In genomic region chr2:47015206-47015605, GRCh38 we compare ENCODE assay signal across 13 cellular contexts.
DNase-seq lines count a peak whose midpoint lies in the region; ATAC-seq and TF ChIP-seq lines count a peak whose summit lies in the region.
"Had no signal": no experiment of that assay in that cellular context is flagged by ENCODE, and none has a peak within 500 bp of the region (broad histone marks: within the 10 kb centered on the region; RNA-seq: fewer than 3 reads in every experiment).

No MANE protein-coding gene starts in this region.

- H3K4me2 ChIP-seq in GM23338 = no peak overlapping the region

- H3K4me1 ChIP-seq in foreskin keratinocyte (peaks cover 7% of the 10 kb centered on the region), tibial artery (peaks cover 0 to 66% (median 45%) of the 10 kb centered on the region in 4 donors), GM23338 (ENCODE audit: insufficient read depth) (no peaks in the 10 kb centered on the region)

- peaks cover 14% of the 10 kb centered on the region for H3K4me1 Mint-ChIP-seq in GM23338
- H3K4me1 Mint-ChIP-seq: B cell had no signal

- H3K27ac Mint-ChIP-seq in GM23338 = no peak overlapping the region
- H3K27ac Mint-ChIP-seq: B cell had no signal

- no peaks in the 10 kb centered on the region for H3K9me3 Mint-ChIP-seq in GM23338

- no peak for ATAC-seq in foreskin keratinocyte
- no peak for ATAC-seq in GM23338

- no peaks in the 10 kb centered on the region for H3K9me2 ChIP-seq in GM23338 (ENCODE audit: insufficient read depth)

- no peak overlapping the region for H3K4me3 ChIP-seq in tibial artery
- H3K4me3 ChIP-seq in GM23338 = no peak overlapping the region
- H3K4me3 ChIP-seq: skin epidermis had no signal

- no peak overlapping the region for H3K4me3 Mint-ChIP-seq in GM23338
- H3K4me3 Mint-ChIP-seq: B cell had no signal

- in situ Hi-C loops in SK-MEL-5 (cut with HindIII; ENCODE audit: low pct_unique_long_range_greater_than_20kb, low sequenced_read_pairs) = loop anchor here (25.0 kb wide), 1 partner anchor 297 kb away; no protein-coding TSS in a partner anchor

- H3K27me3 ChIP-seq in foreskin keratinocyte = no peaks in the 10 kb centered on the region
- H3K27me3 ChIP-seq in tibial artery = no peaks in the 10 kb centered on the region
- H3K27me3 ChIP-seq in GM23338 (ENCODE audit: insufficient read depth) = no peaks in the 10 kb centered on the region

- intact Hi-C loops in tibial artery (cut with DNase I; ENCODE audit: low total_unique reads) = no loop called here

- TF ChIP-seq CTCF in foreskin keratinocyte (conservative IDR thresholded peaks at IDR 0.05) (peak; percentile 52), tibial artery (IDR thresholded peaks at IDR 0.05) (peak in 1 of 2 experiments; percentile 17), GM23338 (conservative IDR thresholded peaks at IDR 0.05; ENCODE audit: low read depth in 2 of 2) (peak in 1 of 2 experiments; percentile 35; a peak in 1 of 4 replicates)

- no peaks in the 10 kb centered on the region for H3K79me2 ChIP-seq in GM23338 (replicated peaks; ENCODE audit: insufficient read depth)

- H3K36me3 Mint-ChIP-seq in GM23338 (ENCODE audit: low read depth) = no peaks in the 10 kb centered on the region; the same call in 2 of the 3 replicates

- peaks cover 5% of the 10 kb centered on the region for H3K27me3 Mint-ChIP-seq in GM23338 (ENCODE audit: insufficient read depth, low read depth, poor library complexity)
- H3K27me3 Mint-ChIP-seq: B cell had no signal

- no peaks in the 10 kb centered on the region for H3K9me3 ChIP-seq in tibial artery

- DNase-seq in NCI-H524 (lab: John Stamatoyannopoulos, UW) = peak; percentile 50 to 66
- DNase-seq in NCI-H524 treated with DMSO at 0.1 percent for 48 hours (lab: John Stamatoyannopoulos, UW) = no peak
- peak; percentile 65 for DNase-seq in SK-MEL-5 (ENCODE audit: low read depth, low spot score)
- no peak for DNase-seq in foreskin keratinocyte
- DNase-seq in tibial artery = no peak
- DNase-seq in GM23338 (ENCODE audit: low spot score) = no peak
- no peak for DNase-seq in AG08395 (ENCODE audit: low spot score)
- DNase-seq in NCI-H446 (lab: John Stamatoyannopoulos, UW) = no peak
- DNase-seq: activated effector memory CD4-positive, alpha-beta T cell treated with Interleukin-2 at 50 U/mL for 16 hours; kidney; NCI-H2107 had no signal

- H3K36me3 ChIP-seq in tibial artery (peaks cover 6 to 48% (median 22%) of the 10 kb centered on the region in 3 donors), GM23338 (ENCODE audit: insufficient read depth) (no peaks in the 10 kb centered on the region)

- no peaks in the 10 kb centered on the region for H4K20me1 ChIP-seq in GM23338 (replicated peaks; ENCODE audit: insufficient read depth)

- H3K27ac ChIP-seq in foreskin keratinocyte (no peak overlapping the region), tibial artery (peak overlapping the region; percentile 58 to 92), GM23338 (ENCODE audit: low read depth) (no peak overlapping the region)

- H2AFZ ChIP-seq in GM23338 = no peak overlapping the region

- H3F3A ChIP-seq in GM23338 (replicated peaks; ENCODE audit: low read depth) = no peaks in the 10 kb centered on the region

TF ChIP-seq in GM23338, 12 proteins besides CTCF, POLR2A, EP300 and RAD21:
- TF ChIP-seq JUNB (IDR thresholded peaks at IDR 0.05; ENCODE audit: unreplicated experiment) = no peak
- no peak for TF ChIP-seq EZH2phosphoT487 (IDR thresholded peaks at IDR 0.05; ENCODE audit: unreplicated experiment)
- TF ChIP-seq, protein P1, sequence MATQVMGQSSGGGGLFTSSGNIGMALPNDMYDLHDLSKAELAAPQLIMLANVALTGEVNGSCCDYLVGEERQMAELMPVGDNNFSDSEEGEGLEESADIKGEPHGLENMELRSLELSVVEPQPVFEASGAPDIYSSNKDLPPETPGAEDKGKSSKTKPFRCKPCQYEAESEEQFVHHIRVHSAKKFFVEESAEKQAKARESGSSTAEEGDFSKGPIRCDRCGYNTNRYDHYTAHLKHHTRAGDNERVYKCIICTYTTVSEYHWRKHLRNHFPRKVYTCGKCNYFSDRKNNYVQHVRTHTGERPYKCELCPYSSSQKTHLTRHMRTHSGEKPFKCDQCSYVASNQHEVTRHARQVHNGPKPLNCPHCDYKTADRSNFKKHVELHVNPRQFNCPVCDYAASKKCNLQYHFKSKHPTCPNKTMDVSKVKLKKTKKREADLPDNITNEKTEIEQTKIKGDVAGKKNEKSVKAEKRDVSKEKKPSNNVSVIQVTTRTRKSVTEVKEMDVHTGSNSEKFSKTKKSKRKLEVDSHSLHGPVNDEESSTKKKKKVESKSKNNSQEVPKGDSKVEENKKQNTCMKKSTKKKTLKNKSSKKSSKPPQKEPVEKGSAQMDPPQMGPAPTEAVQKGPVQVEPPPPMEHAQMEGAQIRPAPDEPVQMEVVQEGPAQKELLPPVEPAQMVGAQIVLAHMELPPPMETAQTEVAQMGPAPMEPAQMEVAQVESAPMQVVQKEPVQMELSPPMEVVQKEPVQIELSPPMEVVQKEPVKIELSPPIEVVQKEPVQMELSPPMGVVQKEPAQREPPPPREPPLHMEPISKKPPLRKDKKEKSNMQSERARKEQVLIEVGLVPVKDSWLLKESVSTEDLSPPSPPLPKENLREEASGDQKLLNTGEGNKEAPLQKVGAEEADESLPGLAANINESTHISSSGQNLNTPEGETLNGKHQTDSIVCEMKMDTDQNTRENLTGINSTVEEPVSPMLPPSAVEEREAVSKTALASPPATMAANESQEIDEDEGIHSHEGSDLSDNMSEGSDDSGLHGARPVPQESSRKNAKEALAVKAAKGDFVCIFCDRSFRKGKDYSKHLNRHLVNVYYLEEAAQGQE (IDR thresholded peaks at IDR 0.05; ENCODE audit: unreplicated experiment) = no peak
- TF ChIP-seq ZNF331 (CRISPR knock-in tag; IDR thresholded peaks at IDR 0.05; ENCODE audit: low read depth) = no peak
- no peak for TF ChIP-seq NANOG (IDR thresholded peaks at IDR 0.05; ENCODE audit: borderline replicate concordance)
- no peak for TF ChIP-seq STAT1 (IDR thresholded peaks at IDR 0.05; ENCODE audit: unreplicated experiment)
- no peak for TF ChIP-seq EZH2 (IDR thresholded peaks at IDR 0.05; ENCODE audit: low read depth, unreplicated experiment)
- no peak for TF ChIP-seq ZNF114 (CRISPR knock-in tag; IDR thresholded peaks at IDR 0.05)

Comparison
In these comparisons a context has a peak if more than half of its experiments do, and no peak if none do; other contexts are left out.
1. DNase-seq: peak in NCI-H524 (2 of 2) and SK-MEL-5 (single experiment); none in NCI-H524 treated with DMSO at 0.1 percent for 48 hours (single experiment), foreskin keratinocyte (0 of 2), tibial artery (0 of 2), GM23338 (single experiment), AG08395 (single experiment) and NCI-H446 (0 of 2).
2. H3K27ac ChIP-seq: peak in tibial artery (2 of 2); none in foreskin keratinocyte (single experiment) and GM23338 (single experiment).